Comparison of ENCODE assay signal across 8 cellular contexts in the genomic region with DNA sequence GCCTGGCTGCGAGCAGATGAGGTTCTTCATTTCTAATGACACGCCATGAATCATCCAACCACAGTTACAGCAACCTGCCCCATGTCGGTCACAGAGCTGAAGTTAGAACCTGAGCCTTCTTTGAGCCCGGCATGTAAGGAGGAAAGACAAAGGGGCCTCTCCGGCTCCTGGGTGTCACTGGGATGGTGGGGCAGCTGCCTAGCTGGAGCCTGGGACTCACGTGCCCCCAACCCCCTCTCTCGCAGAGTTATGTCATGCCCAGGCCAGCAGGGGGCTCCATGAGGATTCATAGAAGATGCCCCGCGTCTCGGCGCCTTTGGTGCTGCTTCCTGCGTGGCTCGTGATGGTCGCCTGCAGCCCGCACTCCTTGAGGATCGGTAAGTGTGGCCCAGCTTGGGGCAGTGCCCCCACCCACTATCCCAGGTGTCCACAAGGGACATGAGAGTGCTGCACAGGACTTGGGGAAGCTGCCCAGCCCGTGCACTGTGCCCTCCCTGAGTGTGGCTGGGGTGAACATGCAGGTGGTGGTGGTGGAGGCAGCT.
DNase-seq lines count a peak whose midpoint lies in the region; ATAC-seq and TF ChIP-seq lines count a peak whose summit lies in the region.

No MANE protein-coding gene starts in this region.

- no peaks in the 10 kb centered on the region for H3K4me1 Mint-ChIP-seq in CD4-positive, alpha-beta T cell (ENCODE audit: low read depth)

- peaks cover 47% of the 10 kb centered on the region for H3K27me3 Mint-ChIP-seq in CD4-positive, alpha-beta T cell

- no peak overlapping the region for H3K4me3 Mint-ChIP-seq in CD4-positive, alpha-beta T cell

- H3K27ac Mint-ChIP-seq in CD4-positive, alpha-beta T cell: no peak overlapping the region

- no peak for TF ChIP-seq POLR2A in esophagus squamous epithelium (IDR thresholded peaks at IDR 0.05)
- TF ChIP-seq POLR2A in esophagus muscularis mucosa (IDR thresholded peaks at IDR 0.05; ENCODE audit: low read depth): no peak

- H3K9ac ChIP-seq in SU-DHL-6 (ENCODE audit: low read length): no peak overlapping the region

- H3F3A ChIP-seq in SU-DHL-6 (ENCODE audit: insufficient read depth): no peaks in the 10 kb centered on the region

- no peak for DNase-seq in esophagus squamous epithelium (lab: John Stamatoyannopoulos, UW)
- peak; percentile 6 for DNase-seq in stimulated activated CD4-positive, alpha-beta T cell treated with anti-CD3 and anti-CD28 coated beads, Interleukin-4, amount 100 ng/mL, for 24 hours
- DNase-seq in CD4-positive, alpha-beta T cell: no peak
- DNase-seq in esophagus muscularis mucosa (ENCODE audit: extremely low spot score): no peak

- POLR2A ChIA-PET in HEK293 (lab: Yijun Ruan, JAX): no interaction called here
- POLR2A ChIA-PET in CD4-positive, alpha-beta T cell (lab: Charles Lee): no interaction called here

- intact Hi-C loops in esophagus squamous epithelium (cut with DNase I): no loop called here
- intact Hi-C loops in CD4-positive, alpha-beta T cell (cut with DNase I, micrococcal nuclease): no loop called here
- intact Hi-C loops in esophagus muscularis mucosa (cut with DNase I): no loop called here

- 37% methylated on average over 7 of the region's 17 CpGs; no CpG with 5 or more reads in 1 of the 2 donors for WGBS in esophagus squamous epithelium, 2 donors
- WGBS in esophagus muscularis mucosa: 62% methylated on average over 8 of the region's 17 CpGs

- no peaks in the 10 kb centered on the region for H3K9me3 Mint-ChIP-seq in CD4-positive, alpha-beta T cell

- H3K27ac ChIP-seq in C4-2B (no peak overlapping the region), HEK293 (ENCODE audit: extremely low read depth, low read depth, low read length) (no peak overlapping the region), SU-DHL-6 (ENCODE audit: low read depth, low read length) (no peak overlapping the region), esophagus squamous epithelium (no peak overlapping the region), esophagus muscularis mucosa (replicated peaks in 1 of 4) (no peak overlapping the region)
- H3K27ac ChIP-seq in CD4-positive, alpha-beta T cell (ENCODE audit: low read depth, low read length): no peak overlapping the region

- H3K79me2 ChIP-seq in SU-DHL-6 (ENCODE audit: insufficient read depth, low read length): no peaks in the 10 kb centered on the region

- H3K9me2 ChIP-seq in SU-DHL-6 (replicated peaks; ENCODE audit: insufficient read depth, low read length): no peaks in the 10 kb centered on the region

- ATAC-seq in CD4-positive, alpha-beta T cell (ENCODE audit: poor library complexity): no peak
- ATAC-seq in GM19467 (IDR thresholded peaks at IDR 0.05; ENCODE audit: unreplicated experiment): no peak

- no peak overlapping the region for H2AFZ ChIP-seq in SU-DHL-6 (ENCODE audit: low read depth, low read length, severe bottlenecking)

- no peak for TF ChIP-seq EP300 in esophagus muscularis mucosa (IDR thresholded peaks at IDR 0.05)

- H3K27me3 ChIP-seq in SU-DHL-6 (ENCODE audit: low read length): no peaks in the 10 kb centered on the region
- peaks cover 0 to 40% (median 0%) of the 10 kb centered on the region in 4 donors for H3K27me3 ChIP-seq in esophagus squamous epithelium
- H3K27me3 ChIP-seq in CD4-positive, alpha-beta T cell (ENCODE audit: control insufficient read depth, insufficient read depth, low read length): peaks cover 4% of the 10 kb centered on the region
- H3K27me3 ChIP-seq in esophagus muscularis mucosa: peaks cover 0 to 12% (median 0%) of the 10 kb centered on the region in 4 donors

- H3K36me3 Mint-ChIP-seq in CD4-positive, alpha-beta T cell (ENCODE audit: low read depth): no peaks in the 10 kb centered on the region

- no peak overlapping the region for H3K4me3 ChIP-seq in HEK293 (ENCODE audit: low read depth, low read length)
- H3K4me3 ChIP-seq in SU-DHL-6 (ENCODE audit: insufficient read depth, low read length, poor library complexity, severe bottlenecking): no peak overlapping the region
- H3K4me3 ChIP-seq in esophagus squamous epithelium: no peak overlapping the region
- no peak overlapping the region for H3K4me3 ChIP-seq in esophagus muscularis mucosa

- H3K4me2 ChIP-seq in SU-DHL-6 (ENCODE audit: low read depth, low read length, poor library complexity, severe bottlenecking): no peak overlapping the region

- peak; percentile 55 for TF ChIP-seq CTCF in C4-2B (conservative IDR thresholded peaks at IDR 0.05)
- no peak for TF ChIP-seq CTCF in HEK293 (tag by site-specific recombination; IDR thresholded peaks at IDR 0.05)
- peak; percentile 54 for TF ChIP-seq CTCF in SU-DHL-6 (IDR thresholded peaks at IDR 0.05; ENCODE audit: insufficient read depth, low read length, poor library complexity, severe bottlenecking)
- TF ChIP-seq CTCF in esophagus squamous epithelium (IDR thresholded peaks at IDR 0.05): peak in 4 of 6 experiments; percentile 22 to 50 (median 28)
- TF ChIP-seq CTCF in CD4-positive, alpha-beta T cell (IDR thresholded peaks at IDR 0.05): no peak
- TF ChIP-seq CTCF in esophagus muscularis mucosa (IDR thresholded peaks at IDR 0.05): peak in 1 of 3 experiments; percentile 25

- CTCF ChIA-PET in HEK293 (lab: Yijun Ruan, JAX): interaction anchor here (0.6 to 1.6 kb wide), 9 partner anchors 25 to 534 kb away, joined by 3 to 9 read pairs (median 3); no protein-coding TSS in a partner anchor
- CTCF ChIA-PET in CD4-positive, alpha-beta T cell (lab: Charles Lee): interaction anchor here (0.6 kb wide), 1 partner anchor 355 kb away, joined by 3 read pairs; no protein-coding TSS in a partner anchor

- H3K36me3 ChIP-seq in HEK293 (ENCODE audit: control insufficient read depth in 2 of 2, insufficient read depth in 1 of 2, low read length in 2 of 2) (no peaks in the 10 kb centered on the region), SU-DHL-6 (ENCODE audit: low read length) (no peaks in the 10 kb centered on the region), esophagus squamous epithelium (no peaks in the 10 kb centered on the region), esophagus muscularis mucosa (no peaks in the 10 kb centered on the region)

- H3K4me1 ChIP-seq in HEK293 (ENCODE audit: control insufficient read depth, insufficient read depth, low read length) (no peaks in the 10 kb centered on the region), esophagus squamous epithelium (no peaks in the 10 kb centered on the region), esophagus muscularis mucosa (no peaks in the 10 kb centered on the region)

- H4K20me1 ChIP-seq in SU-DHL-6 (ENCODE audit: low read depth, low read length): no peaks in the 10 kb centered on the region

- no peaks in the 10 kb centered on the region for H3K9me3 ChIP-seq in HEK293 (ENCODE audit: control insufficient read depth, insufficient read depth, low read depth, low read length)
- no peaks in the 10 kb centered on the region for H3K9me3 ChIP-seq in SU-DHL-6 (ENCODE audit: insufficient read depth, low read length)
- H3K9me3 ChIP-seq in esophagus squamous epithelium: no peaks in the 10 kb centered on the region
- no peaks in the 10 kb centered on the region for H3K9me3 ChIP-seq in CD4-positive, alpha-beta T cell (ENCODE audit: control insufficient read depth, low read length)
- H3K9me3 ChIP-seq in esophagus muscularis mucosa: no peaks in the 10 kb centered on the region

TF ChIP-seq in HEK293, 187 proteins besides CTCF, POLR2A, EP300 and RAD21:
- TF ChIP-seq ZNF654 (tag by site-specific recombination; IDR thresholded peaks at IDR 0.05; ENCODE audit: low read depth): peak; percentile 39
- TF ChIP-seq ZNF837 (tag by site-specific recombination; IDR thresholded peaks at IDR 0.05): no peak
TF ChIP-seq in HEK293: peak in this region for 1.

Comparison
In these comparisons a context has a peak if more than half of its experiments do, and no peak if none do; other contexts are left out.
1. CTCF ChIP-seq: peak in C4-2B (single experiment), SU-DHL-6 (single experiment) and esophagus squamous epithelium (4 of 6); none in HEK293 (single experiment) and CD4-positive, alpha-beta T cell (single experiment).